ENCODE assay signal across 8 cellular contexts in the genomic region with DNA sequence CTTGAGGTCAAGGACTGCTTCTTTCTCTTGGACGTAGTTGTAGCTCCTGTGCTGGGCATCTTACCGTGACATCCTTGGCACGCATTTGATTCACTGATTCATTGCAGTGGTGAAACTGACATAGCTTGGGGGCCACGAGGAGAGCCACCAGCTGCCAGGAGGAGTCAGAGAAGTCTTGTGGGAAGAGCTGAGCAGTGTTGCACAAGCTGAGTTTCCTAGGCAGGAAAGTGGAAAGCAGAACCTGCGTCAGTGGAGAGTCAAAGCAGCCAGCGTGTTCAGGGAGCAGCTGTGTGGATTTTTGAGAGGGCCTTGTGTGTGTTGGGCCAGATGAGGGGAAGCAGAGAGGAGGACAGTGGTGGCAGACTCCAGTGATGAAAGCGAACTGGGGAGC. TPM values are rescaled to one million over a fixed set of nuclear protein-coding genes. Genes with fewer than 3 reads are reported as not detected.
DNase-seq lines count a peak whose midpoint lies in the region; ATAC-seq, FAIRE-seq and TF ChIP-seq lines count a peak whose summit lies in the region.

No MANE protein-coding gene starts in this region.

- H3K27me3 ChIP-seq in right lobe of liver = no peaks in the 10 kb centered on the region
- H3K27me3 ChIP-seq in HepG2 (ENCODE audit: control insufficient read depth in 1 of 2, insufficient read depth in 2 of 2, low read length in 2 of 2) = no peaks in the 10 kb centered on the region
- no peaks in the 10 kb centered on the region for H3K27me3 ChIP-seq in left ventricle myocardium inferior (ENCODE audit: low read depth)
- H3K27me3 ChIP-seq in stomach = no peaks in the 10 kb centered on the region

- DNase-seq in right lobe of liver (peak in 1 of 3 donors; percentile 44), HepG2 (ENCODE audit: low spot score) (no peak), left ventricle myocardium inferior (peak; percentile 45), stomach (no peak), Calu3 (no peak), HuH-7 (ENCODE audit: low spot score) (no peak), NCI-H1105 treated with DMSO at 0.1 percent for 48 hours (lab: John Stamatoyannopoulos, UW) (no peak)
- DNase-seq in activated T-helper 1 cell treated with anti-CD3 and anti-CD28 coated beads, Interleukin-12 subunit alpha, Interleukin-12 subunit beta, Interleukin-2, Interleukin-4 antibody, amounts not matched to agents 30 ng/mL and 10 ng/mL and 1 ng/mL, durations not matched to agents 14 hours and 24 hours and 36 hours (ENCODE audit: low spot score) = no peak

- peak overlapping the region; percentile 89 for H3K27ac Mint-ChIP-seq in activated T-helper 1 cell treated with anti-CD3 and anti-CD28 coated beads, Interleukin-12 subunit alpha, Interleukin-12 subunit beta, Interleukin-2, Interleukin-4 antibody, amounts not matched to agents 30 ng/mL and 10 ng/mL and 1 ng/mL, durations not matched to agents 14 hours and 24 hours and 36 hours
- no peak overlapping the region for H3K27ac Mint-ChIP-seq in Calu3 (ENCODE audit: unreplicated experiment)

- H3K9me3 ChIP-seq in right lobe of liver (no peaks in the 10 kb centered on the region), HepG2 (ENCODE audit: low read length) (no peaks in the 10 kb centered on the region), left ventricle myocardium inferior (replicated peaks) (no peaks in the 10 kb centered on the region), stomach (no peaks in the 10 kb centered on the region)

- TF ChIP-seq CTCF in right lobe of liver (IDR thresholded peaks at IDR 0.05) (no peak), HepG2 (CRISPR knock-in tag; IDR thresholded peaks at IDR 0.05) (no peak), left ventricle myocardium inferior (IDR thresholded peaks at IDR 0.05; ENCODE audit: borderline replicate concordance) (no peak), stomach (IDR thresholded peaks at IDR 0.05) (no peak), Calu3 (IDR thresholded peaks at IDR 0.05; ENCODE audit: unreplicated experiment) (no peak)

- in situ Hi-C loops in HepG2 (cut with HindIII; ENCODE audit: extremely low pct_ligation_motif_present, low pct_unique_long_range_greater_than_20kb) = no loop called here

- peak overlapping the region; percentile 48 for H3K4me3 Mint-ChIP-seq in activated T-helper 1 cell treated with anti-CD3 and anti-CD28 coated beads, Interleukin-12 subunit alpha, Interleukin-12 subunit beta, Interleukin-2, Interleukin-4 antibody, amounts not matched to agents 30 ng/mL and 10 ng/mL and 1 ng/mL, durations not matched to agents 14 hours and 24 hours and 36 hours
- no peak overlapping the region for H3K4me3 Mint-ChIP-seq in Calu3 (ENCODE audit: low read depth, unreplicated experiment)

- CTCF ChIA-PET in HepG2 (lab: Yijun Ruan, JAX; ENCODE audit: low intra/inter-chr PET ratio, low total read pairs) (no interaction called here), Calu3 (lab: Charles Lee) (no interaction called here)

- H2AFZ ChIP-seq in HepG2 (ENCODE audit: low read length) = no peak overlapping the region

- peak; percentile 37 for TF ChIP-seq POLR2A in right lobe of liver (IDR thresholded peaks at IDR 0.05)
- no peak for TF ChIP-seq POLR2A in HepG2 (IDR thresholded peaks at IDR 0.05; ENCODE audit: insufficient read depth in 1 of 2, low read depth in 2 of 2, low read length in 2 of 2)
- TF ChIP-seq POLR2A in stomach (IDR thresholded peaks at IDR 0.05) = no peak

- H3K36me3 Mint-ChIP-seq in activated T-helper 1 cell treated with anti-CD3 and anti-CD28 coated beads, Interleukin-12 subunit alpha, Interleukin-12 subunit beta, Interleukin-2, Interleukin-4 antibody, amounts not matched to agents 30 ng/mL and 10 ng/mL and 1 ng/mL, durations not matched to agents 14 hours and 24 hours and 36 hours (ENCODE audit: low read depth) = peaks cover 39% of the 10 kb centered on the region
- H3K36me3 Mint-ChIP-seq in Calu3 (ENCODE audit: insufficient read depth, unreplicated experiment) = peaks cover 6% of the 10 kb centered on the region

- no peak overlapping the region for H3K27ac ChIP-seq in right lobe of liver
- H3K27ac ChIP-seq in HepG2 (ENCODE audit: extremely low read length, insufficient read depth, low read length) = no peak overlapping the region
- H3K27ac ChIP-seq in left ventricle myocardium inferior (replicated peaks) = peak overlapping the region; percentile 49
- H3K27ac ChIP-seq in stomach = peak overlapping the region in 4 of 5 donors; percentile 17 to 61 (median 57)

- ATAC-seq in right lobe of liver (peak; percentile 47 to 71 (median 62)), HepG2 (no peak)

- H3K4me2 ChIP-seq in HepG2 (ENCODE audit: low read depth, low read length) = no peak overlapping the region

- H3K4me1 ChIP-seq in right lobe of liver = peaks cover 0 to 10% (median 0%) of the 10 kb centered on the region in 4 donors
- no peaks in the 10 kb centered on the region for H3K4me1 ChIP-seq in HepG2 (ENCODE audit: insufficient read depth, low read length)
- H3K4me1 ChIP-seq in left ventricle myocardium inferior = peaks cover 40% of the 10 kb centered on the region
- H3K4me1 ChIP-seq in stomach = peaks cover 0 to 48% (median 15%) of the 10 kb centered on the region in 4 donors

- intact Hi-C loops in right lobe of liver (cut with DNase I) (no loop called here), HepG2 (cut with micrococcal nuclease; ENCODE audit: unreplicated experiment) (no loop called here), left ventricle myocardium inferior (cut with micrococcal nuclease) (no loop called here), stomach (cut with DNase I; ENCODE audit: low total_unique reads) (no loop called here), Calu3 (cut with micrococcal nuclease; ENCODE audit: unreplicated experiment) (no loop called here)
- intact Hi-C loops in activated T-helper 1 cell treated with anti-CD3 and anti-CD28 coated beads, Interleukin-12 subunit alpha, Interleukin-12 subunit beta, Interleukin-2, Interleukin-4 antibody, amounts not matched to agents 30 ng/mL and 10 ng/mL and 1 ng/mL, durations not matched to agents 14 hours and 24 hours and 36 hours (cut with micrococcal nuclease) = no loop called here

- WGBS in right lobe of liver (ENCODE audit: insufficient coverage, low coverage, low lambda C conversion rate, missing lambda C conversion rate) = 73% methylated on average over 7 of the region's 7 CpGs
- WGBS in HepG2 (ENCODE audit: low lambda C conversion rate) = over 99% methylated on average over 7 of the region's 7 CpGs
- WGBS in stomach, 5 donors = 81 to 86% (median 85%) methylated on average over 7 of the region's 7 CpGs

- H3K79me2 ChIP-seq in HepG2 (ENCODE audit: insufficient read depth, low read length) = no peaks in the 10 kb centered on the region

- BruUV-seq in HepG2 (replicated peaks; lab: Mats Ljungman, UMichigan) (no TSS peak), Calu3 (replicated peaks; lab: Mats Ljungman, UMichigan) (no TSS peak)

- H3K36me3 ChIP-seq in right lobe of liver = no peaks in the 10 kb centered on the region
- H3K36me3 ChIP-seq in HepG2 (replicated peaks in 1 of 2; ENCODE audit: control insufficient read depth in 1 of 2, insufficient read depth in 2 of 2, low read length in 2 of 2) = peaks cover 0 to 20% of the 10 kb centered on the region in 2 experiments; a peak in 3 of 5 replicates
- H3K36me3 ChIP-seq in left ventricle myocardium inferior = peaks cover 6% of the 10 kb centered on the region
- peaks cover 0 to 7% (median 0%) of the 10 kb centered on the region in 4 donors for H3K36me3 ChIP-seq in stomach

- no peak for FAIRE-seq in HepG2 (lab: Jason Lieb, UNC)

- H3K27me3 Mint-ChIP-seq in activated T-helper 1 cell treated with anti-CD3 and anti-CD28 coated beads, Interleukin-12 subunit alpha, Interleukin-12 subunit beta, Interleukin-2, Interleukin-4 antibody, amounts not matched to agents 30 ng/mL and 10 ng/mL and 1 ng/mL, durations not matched to agents 14 hours and 24 hours and 36 hours (ENCODE audit: insufficient read depth) = no peaks in the 10 kb centered on the region
- H3K27me3 Mint-ChIP-seq in Calu3 (ENCODE audit: unreplicated experiment) = no peaks in the 10 kb centered on the region

- H3K9ac ChIP-seq in HepG2 (ENCODE audit: insufficient read depth, low read depth, low read length) = no peak overlapping the region

- H3K4me3 ChIP-seq in right lobe of liver = no peak overlapping the region
- H3K4me3 ChIP-seq in HepG2 (replicated peaks in 1 of 3; ENCODE audit: insufficient read depth in 1 of 3, low read depth in 2 of 3, low read length in 3 of 3) = no peak overlapping the region
- H3K4me3 ChIP-seq in left ventricle myocardium inferior = no peak overlapping the region
- no peak overlapping the region for H3K4me3 ChIP-seq in stomach

- H3K4me1 Mint-ChIP-seq in activated T-helper 1 cell treated with anti-CD3 and anti-CD28 coated beads, Interleukin-12 subunit alpha, Interleukin-12 subunit beta, Interleukin-2, Interleukin-4 antibody, amounts not matched to agents 30 ng/mL and 10 ng/mL and 1 ng/mL, durations not matched to agents 14 hours and 24 hours and 36 hours (ENCODE audit: low read depth) = peaks cover 87% of the 10 kb centered on the region
- H3K4me1 Mint-ChIP-seq in Calu3 (ENCODE audit: low read depth, unreplicated experiment) = no peaks in the 10 kb centered on the region

- TF ChIP-seq RAD21 in HepG2 (CRISPR knock-in tag; IDR thresholded peaks at IDR 0.05) = no peak

- H3K9me3 Mint-ChIP-seq in activated T-helper 1 cell treated with anti-CD3 and anti-CD28 coated beads, Interleukin-12 subunit alpha, Interleukin-12 subunit beta, Interleukin-2, Interleukin-4 antibody, amounts not matched to agents 30 ng/mL and 10 ng/mL and 1 ng/mL, durations not matched to agents 14 hours and 24 hours and 36 hours = no peaks in the 10 kb centered on the region
- no peaks in the 10 kb centered on the region for H3K9me3 Mint-ChIP-seq in Calu3 (ENCODE audit: low read depth, unreplicated experiment)

- H4K20me1 ChIP-seq in HepG2 (ENCODE audit: insufficient read depth, low read length) = no peaks in the 10 kb centered on the region

- POLR2A ChIA-PET in HepG2 (lab: Yijun Ruan, JAX) = no interaction called here

- TF ChIP-seq EP300 in HepG2 (IDR thresholded peaks at IDR 0.05; ENCODE audit: low read depth in 2 of 2, low read length in 2 of 2) (no peak), HepG2 (CRISPR knock-in tag; IDR thresholded peaks at IDR 0.05; ENCODE audit: borderline replicate concordance) (no peak), stomach (IDR thresholded peaks at IDR 0.05) (no peak)

RNA-seq across cellular contexts. Expression of gene GPR183, which starts 5.3 kb away (rescaled TPM):
- total RNA-seq in right lobe of liver = 1 to 10 TPM in 3 of 6 experiments, under 1 TPM in 3; 0.26 to 3.2 (median 1.0) TPM
- total RNA-seq in HepG2 (2016; rRNA removed; fragmentation: Illumina TruSeq; extraction: Trizol) = not detected in 2 replicates
- total RNA-seq in HepG2 (2016; cell fraction: cytosol; rRNA removed; fragmentation: Illumina TruSeq; extraction: Trizol; ENCODE audit: low read depth) = not detected in 2 replicates
- not detected in 2 replicates for total RNA-seq in HepG2 (2016; cell fraction: insoluble cytoplasmic fraction; rRNA removed; fragmentation: Illumina TruSeq; extraction: Trizol)
- total RNA-seq in HepG2 (2016; cell fraction: membrane; rRNA removed; fragmentation: Illumina TruSeq; extraction: Trizol) = not detected in 2 replicates
- total RNA-seq in HepG2 (2016; cell fraction: nucleus; rRNA removed; fragmentation: Illumina TruSeq; extraction: Trizol) = not detected in 2 replicates
- polyA plus RNA-seq in HepG2 (2011; rRNA removed) = not detected in 2 replicates
- polyA plus RNA-seq in HepG2 (2011; cell fraction: cytosol; rRNA removed) = not detected in 2 replicates
- polyA plus RNA-seq in HepG2 (2011; cell fraction: nucleus; rRNA removed) = not detected in 2 replicates
- polyA plus RNA-seq in HepG2 (2012) = 0.08 TPM in 1 of 2 replicates, not detected in the other
- not detected in 2 replicates for polyA plus RNA-seq in HepG2 (2016; cell fraction: cytosol; fragmentation: Illumina TruSeq; extraction: Trizol; ENCODE audit: low read depth)
- polyA plus RNA-seq in HepG2 (2016; cell fraction: insoluble cytoplasmic fraction; fragmentation: Illumina TruSeq; extraction: Trizol; ENCODE audit: low read depth) = not detected in 2 replicates
- polyA plus RNA-seq in HepG2 (2016; cell fraction: membrane; fragmentation: Illumina TruSeq; extraction: Trizol; ENCODE audit: low read depth) = not detected in 2 replicates
- polyA plus RNA-seq in HepG2 (2016; cell fraction: nucleus; fragmentation: Illumina TruSeq; extraction: Trizol; ENCODE audit: insufficient read depth, low read depth) = not detected in 2 replicates
- not detected in 2 replicates for polyA minus RNA-seq in HepG2 (2011; rRNA and poly(A)+ RNA removed; ENCODE audit: low replicate concordance)
- not detected in 2 replicates for polyA minus RNA-seq in HepG2 (2011; cell fraction: cytosol; rRNA and poly(A)+ RNA removed)
- 0.26 TPM in 1 of 2 replicates, not detected in the other for polyA minus RNA-seq in HepG2 (2011; cell fraction: nucleus; rRNA and poly(A)+ RNA removed)
- total RNA-seq in activated T-helper 1 cell treated with anti-CD3 and anti-CD28 coated beads, Interleukin-12 subunit alpha, Interleukin-12 subunit beta, Interleukin-2, Interleukin-4 antibody, amounts not matched to agents 30 ng/mL and 10 ng/mL and 1 ng/mL, durations not matched to agents 14 hours and 24 hours and 36 hours = 22.6 and 23.6 TPM in 2 replicates
- total RNA-seq in left ventricle myocardium inferior = 1.7 TPM
- 10 to 100 TPM in 4 of 5 donors, under 1 TPM in 1; 0.58 to 24.4 (median 16.4) TPM for total RNA-seq in stomach
- polyA plus RNA-seq in stomach = 1 to 10 TPM; 3.0 to 5.8 (median 4.5) TPM
- total RNA-seq in Calu3 (2022) = not detected in 2 replicates

RNA-seq across cellular contexts. Expression of gene GPR18, which starts 54.3 kb away (rescaled TPM):
- under 1 TPM in 2 of 6 experiments, not detected in 4; 0.13 to 0.17 TPM for total RNA-seq in right lobe of liver
- total RNA-seq in HepG2 (2016; rRNA removed; fragmentation: Illumina TruSeq; extraction: Trizol) = not detected in 2 replicates
- total RNA-seq in HepG2 (2016; cell fraction: cytosol; rRNA removed; fragmentation: Illumina TruSeq; extraction: Trizol; ENCODE audit: low read depth) = not detected in 2 replicates
- not detected in 2 replicates for total RNA-seq in HepG2 (2016; cell fraction: insoluble cytoplasmic fraction; rRNA removed; fragmentation: Illumina TruSeq; extraction: Trizol)
- total RNA-seq in HepG2 (2016; cell fraction: membrane; rRNA removed; fragmentation: Illumina TruSeq; extraction: Trizol) = not detected in 2 replicates
- not detected in 2 replicates for total RNA-seq in HepG2 (2016; cell fraction: nucleus; rRNA removed; fragmentation: Illumina TruSeq; extraction: Trizol)
- not detected in 2 replicates for polyA plus RNA-seq in HepG2 (2011; rRNA removed)
- polyA plus RNA-seq in HepG2 (2011; cell fraction: cytosol; rRNA removed) = not detected in 2 replicates
- polyA plus RNA-seq in HepG2 (2011; cell fraction: nucleus; rRNA removed) = not detected in 2 replicates
- polyA plus RNA-seq in HepG2 (2012) = 0.09 and 0.13 TPM in 2 replicates
- polyA plus RNA-seq in HepG2 (2016; cell fraction: cytosol; fragmentation: Illumina TruSeq; extraction: Trizol; ENCODE audit: low read depth) = not detected in 2 replicates
- not detected in 2 replicates for polyA plus RNA-seq in HepG2 (2016; cell fraction: insoluble cytoplasmic fraction; fragmentation: Illumina TruSeq; extraction: Trizol; ENCODE audit: low read depth)
- polyA plus RNA-seq in HepG2 (2016; cell fraction: membrane; fragmentation: Illumina TruSeq; extraction: Trizol; ENCODE audit: low read depth) = not detected in 2 replicates
- polyA plus RNA-seq in HepG2 (2016; cell fraction: nucleus; fragmentation: Illumina TruSeq; extraction: Trizol; ENCODE audit: insufficient read depth, low read depth) = not detected in 2 replicates
- polyA minus RNA-seq in HepG2 (2011; rRNA and poly(A)+ RNA removed; ENCODE audit: low replicate concordance) = not detected in 2 replicates
- polyA minus RNA-seq in HepG2 (2011; cell fraction: cytosol; rRNA and poly(A)+ RNA removed) = not detected in 2 replicates
- 0.26 TPM in 1 of 2 replicates, not detected in the other for polyA minus RNA-seq in HepG2 (2011; cell fraction: nucleus; rRNA and poly(A)+ RNA removed)
- 12.0 and 15.9 TPM in 2 replicates for total RNA-seq in activated T-helper 1 cell treated with anti-CD3 and anti-CD28 coated beads, Interleukin-12 subunit alpha, Interleukin-12 subunit beta, Interleukin-2, Interleukin-4 antibody, amounts not matched to agents 30 ng/mL and 10 ng/mL and 1 ng/mL, durations not matched to agents 14 hours and 24 hours and 36 hours
- not detected for total RNA-seq in left ventricle myocardium inferior
- not detected for total RNA-seq in stomach
- under 1 TPM in 2 of 3 donors, not detected in 1; 0.68 to 0.76 TPM for polyA plus RNA-seq in stomach
- total RNA-seq in Calu3 (2022) = not detected in 2 replicates

Comparison
In these comparisons a context has a peak if more than half of its experiments do, and no peak if none do; other contexts are left out.
1. H3K27ac ChIP-seq: peak in left ventricle myocardium inferior (single experiment) and stomach (4 of 5); none in right lobe of liver (0 of 3) and HepG2 (single experiment).
2. RNA of gene GPR18, which starts 54.3 kb away (total RNA-seq): 12.0 to 15.9 TPM in activated T-helper 1 cell treated with anti-CD3 and anti-CD28 coated beads, Interleukin-12 subunit alpha, Interleukin-12 subunit beta, Interleukin-2, Interleukin-4 antibody, amounts not matched to agents 30 ng/mL and 10 ng/mL and 1 ng/mL, durations not matched to agents 14 hours and 24 hours and 36 hours; 0.13 to 0.17 TPM in right lobe of liver, not detected in HepG2, not detected in left ventricle myocardium inferior (single experiment), not detected in stomach and not detected in Calu3; every median in the first group is over 10 times any median in the second.